ENCODE assay signal across 8 cellular contexts in genomic region chr12:46585854-46586621, GRCh38.
DNase-seq lines count a peak whose midpoint lies in the region; ATAC-seq and TF ChIP-seq lines count a peak whose summit lies in the region.

No MANE protein-coding gene starts in this region.

- peaks cover 60% of the 10 kb centered on the region for H3K36me3 Mint-ChIP-seq in activated T-helper 2 cell treated with anti-CD3 and anti-CD28 coated beads, Interferon-gamma antibody, Interleukin-2, Interleukin-4, amounts not matched to agents 10 μg/mL and 5 μg/mL and 100 μg/mL, durations not matched to agents 14 hours and 24 hours and 36 hours (ENCODE audit: low read depth)

- WGBS in testis, 2 donors = 87 to 91% methylated on average over 5 to 7 of the region's 7 CpGs

- H3K4me1 Mint-ChIP-seq in activated T-helper 2 cell treated with anti-CD3 and anti-CD28 coated beads, Interferon-gamma antibody, Interleukin-2, Interleukin-4, amounts not matched to agents 10 μg/mL and 5 μg/mL and 100 μg/mL, durations not matched to agents 14 hours and 24 hours and 36 hours (ENCODE audit: low read depth) = peaks cover 26% of the 10 kb centered on the region

- no peaks in the 10 kb centered on the region for H3K9me3 ChIP-seq in testis

- no peak overlapping the region for H3K27ac ChIP-seq in testis

- H3K9me3 Mint-ChIP-seq in activated T-helper 2 cell treated with anti-CD3 and anti-CD28 coated beads, Interferon-gamma antibody, Interleukin-2, Interleukin-4, amounts not matched to agents 10 μg/mL and 5 μg/mL and 100 μg/mL, durations not matched to agents 14 hours and 24 hours and 36 hours = peaks cover 50% of the 10 kb centered on the region

- H3K4me1 ChIP-seq in testis = no peaks in the 10 kb centered on the region

- intact Hi-C loops in activated T-helper 2 cell treated with anti-CD3 and anti-CD28 coated beads, Interferon-gamma antibody, Interleukin-2, Interleukin-4, amounts not matched to agents 10 μg/mL and 5 μg/mL and 100 μg/mL, durations not matched to agents 14 hours and 24 hours and 36 hours (cut with micrococcal nuclease) = no loop called here
- intact Hi-C loops in left colon (cut with DNase I, micrococcal nuclease) (no loop called here), testis (cut with DNase I; ENCODE audit: low total_unique reads) (no loop called here), left cardiac atrium (cut with DNase I) (no loop called here)

- H3K27ac Mint-ChIP-seq in activated T-helper 2 cell treated with anti-CD3 and anti-CD28 coated beads, Interferon-gamma antibody, Interleukin-2, Interleukin-4, amounts not matched to agents 10 μg/mL and 5 μg/mL and 100 μg/mL, durations not matched to agents 14 hours and 24 hours and 36 hours = no peak overlapping the region

- H3K4me3 ChIP-seq in testis = no peak overlapping the region

- no peak for TF ChIP-seq POLR2A in testis (IDR thresholded peaks at IDR 0.05)

- H3K27me3 Mint-ChIP-seq in activated T-helper 2 cell treated with anti-CD3 and anti-CD28 coated beads, Interferon-gamma antibody, Interleukin-2, Interleukin-4, amounts not matched to agents 10 μg/mL and 5 μg/mL and 100 μg/mL, durations not matched to agents 14 hours and 24 hours and 36 hours (ENCODE audit: low read depth) = no peaks in the 10 kb centered on the region

- DNase-seq in Daoy (ENCODE audit: low read depth) = peak; percentile 84
- DNase-seq in NCI-H2029 treated with DMSO at 0.1 percent for 48 hours (lab: John Stamatoyannopoulos, UW) = peak; percentile 33
- DNase-seq in activated T-helper 2 cell treated with anti-CD3 and anti-CD28 coated beads, Interferon-gamma antibody, Interleukin-2, Interleukin-4, amounts not matched to agents 10 μg/mL and 5 μg/mL and 100 μg/mL, durations not matched to agents 14 hours and 24 hours and 36 hours (ENCODE audit: low spot score) = peak; percentile 57
- DNase-seq in left colon = peak; percentile 57 to 79
- no peak for DNase-seq in CD1c-positive myeloid dendritic cell (ENCODE audit: extremely low spot score)
- DNase-seq in testis = no peak
- DNase-seq in left cardiac atrium = no peak

- H3K36me3 ChIP-seq in testis (ENCODE audit: low read depth, missing control alignments) = no peaks in the 10 kb centered on the region

- no peak overlapping the region for H3K4me3 Mint-ChIP-seq in activated T-helper 2 cell treated with anti-CD3 and anti-CD28 coated beads, Interferon-gamma antibody, Interleukin-2, Interleukin-4, amounts not matched to agents 10 μg/mL and 5 μg/mL and 100 μg/mL, durations not matched to agents 14 hours and 24 hours and 36 hours (ENCODE audit: low read depth)

- H3K27me3 ChIP-seq in testis = no peaks in the 10 kb centered on the region

- TF ChIP-seq CTCF in testis (IDR thresholded peaks at IDR 0.05) = no peak

- ATAC-seq in left colon (peak; percentile 77), GM19351 (IDR thresholded peaks at IDR 0.05; ENCODE audit: unreplicated experiment) (no peak), left cardiac atrium (no peak)

Comparison
In these comparisons a context has a peak if more than half of its experiments do, and no peak if none do; other contexts are left out.
1. DNase-seq: peak in Daoy (single experiment), NCI-H2029 treated with DMSO at 0.1 percent for 48 hours (single experiment), activated T-helper 2 cell treated with anti-CD3 and anti-CD28 coated beads, Interferon-gamma antibody, Interleukin-2, Interleukin-4, amounts not matched to agents 10 μg/mL and 5 μg/mL and 100 μg/mL, durations not matched to agents 14 hours and 24 hours and 36 hours (single experiment) and left colon (2 of 2); none in CD1c-positive myeloid dendritic cell (single experiment), testis (single experiment) and left cardiac atrium (single experiment).